Comparison of ENCODE assay signal across 7 cellular contexts in genomic region chr6:149494809-149495208, GRCh38.
DNase-seq lines count a peak whose midpoint lies in the region; ATAC-seq lines count a peak whose summit lies in the region.

No MANE protein-coding gene starts in this region.

- DNase-seq in activated CD4-positive, CD25-positive, alpha-beta regulatory T cell treated with anti-CD3 and anti-CD28 coated beads, Interleukin-2, amount 50 U/mL, for 72 hours = peak; percentile 51
- DNase-seq in activated effector memory CD4-positive, alpha-beta T cell treated with anti-CD3 and anti-CD28 coated beads, Interleukin-2, amount 50 U/mL, for 16 hours = peak; percentile 86
- peak; percentile 16 for DNase-seq in kidney tubule cell (ENCODE audit: low spot score)

- peak; percentile 76 for ATAC-seq in GM18858 (IDR thresholded peaks at IDR 0.05; ENCODE audit: unreplicated experiment)
- ATAC-seq in GM21447 (IDR thresholded peaks at IDR 0.05; ENCODE audit: unreplicated experiment) = peak; percentile 60
- ATAC-seq in HG02973 (IDR thresholded peaks at IDR 0.05; ENCODE audit: unreplicated experiment) = peak; percentile 88
- peak; percentile 72 for ATAC-seq in HG03565 (IDR thresholded peaks at IDR 0.05; ENCODE audit: unreplicated experiment)

Comparison
In these comparisons a context has a peak if more than half of its experiments do, and no peak if none do; other contexts are left out.
1. Peak in every context shown above with its lines: DNase-seq and ATAC-seq.
2. DNase-seq: peak in every context shown above with its lines; median percentile 86 in activated effector memory CD4-positive, alpha-beta T cell treated with anti-CD3 and anti-CD28 coated beads, Interleukin-2, amount 50 U/mL, for 16 hours; 51 in activated CD4-positive, CD25-positive, alpha-beta regulatory T cell treated with anti-CD3 and anti-CD28 coated beads, Interleukin-2, amount 50 U/mL, for 72 hours; 16 in kidney tubule cell.